14 cellular contexts compared by ENCODE assay signal in genomic region chr1:200428482-200429205, GRCh38. TPM values are rescaled to one million over a fixed set of nuclear protein-coding genes. Genes with fewer than 3 reads are reported as not detected.
A peak's percentile ranks its signal among the peaks of the same experiment; 100 is the strongest.
DNase-seq lines count a peak whose midpoint lies in the region; ATAC-seq and TF ChIP-seq lines count a peak whose summit lies in the region.
"Had no signal": no experiment of that assay in that cellular context is flagged by ENCODE, and none has a peak within 500 bp of the region (broad histone marks: within the 10 kb centered on the region; RNA-seq: fewer than 3 reads in every experiment).

No MANE protein-coding gene starts in this region.

- TF ChIP-seq CTCF in MCF 10A (IDR thresholded peaks at IDR 0.05; ENCODE audit: unreplicated experiment) (no peak), breast epithelium (IDR thresholded peaks at IDR 0.05) (no peak), PC-3 (conservative IDR thresholded peaks at IDR 0.05; ENCODE audit: low read depth, low read length) (no peak), tibial nerve (IDR thresholded peaks at IDR 0.05) (no peak)

- no peak overlapping the region for H3K4me2 ChIP-seq in PC-3 (ENCODE audit: low read length)

- 50 to 51% methylated on average over 4 of the region's 4 CpGs for WGBS in tibial nerve, 2 donors

- H3K27ac ChIP-seq in breast epithelium (no peak overlapping the region), PC-3 (ENCODE audit: low read length) (peak overlapping the region; percentile 1), tibial nerve (no peak overlapping the region)
- H3K27ac ChIP-seq: pancreas, VCaP had no signal

- H3K9me3 ChIP-seq in breast epithelium (no peaks in the 10 kb centered on the region), PC-3 (ENCODE audit: low read length) (no peaks in the 10 kb centered on the region), tibial nerve (no peaks in the 10 kb centered on the region)
- H3K9me3 ChIP-seq: mucosa of descending colon, pancreas had no signal

- intact Hi-C loops in MCF 10A (cut with micrococcal nuclease) (no loop called here), breast epithelium (cut with DNase I; ENCODE audit: low total_unique reads) (no loop called here), PC-3 (cut with micrococcal nuclease) (no loop called here)

- H3K9me3 Mint-ChIP-seq in MCF 10A (ENCODE audit: unreplicated experiment): no peaks in the 10 kb centered on the region
- H3K9me3 Mint-ChIP-seq in stimulated activated naive B cell treated with anti-CD40 and anti-IgM and Interleukin-4, amounts not matched to agents 10 μg/mL and 1 μg/mL and 100 μg/mL, for 72 hours: peaks cover 0 to 3% of the 10 kb centered on the region in 2 donors

- no peak overlapping the region for H2AFZ ChIP-seq in PC-3 (ENCODE audit: low read length)

- CTCF ChIA-PET in MCF 10A (lab: Yijun Ruan, JAX): interaction anchor here (0.6 to 1.3 kb wide), 3 partner anchors 60 to 264 kb away, joined by 3 to 7 read pairs (median 3); no protein-coding TSS in a partner anchor
- CTCF ChIA-PET in PC-3 (lab: Charles Lee): no interaction called here

- BruUV-seq in MCF 10A (replicated peaks; lab: Mats Ljungman, UMichigan): no TSS peak
- no TSS peak for BruUV-seq in PC-3 (replicated peaks; lab: Mats Ljungman, UMichigan)

- H3K27ac Mint-ChIP-seq in MCF 10A (ENCODE audit: low read depth, unreplicated experiment): peak overlapping the region; percentile 14
- no peak overlapping the region for H3K27ac Mint-ChIP-seq in stimulated activated naive B cell treated with anti-CD40 and anti-IgM and Interleukin-4, amounts not matched to agents 10 μg/mL and 1 μg/mL and 100 μg/mL, for 72 hours

- H3K9ac ChIP-seq in PC-3 (ENCODE audit: low read length): no peak overlapping the region

- no peaks in the 10 kb centered on the region for H3K36me3 Mint-ChIP-seq in MCF 10A (ENCODE audit: insufficient read depth, unreplicated experiment)
- H3K36me3 Mint-ChIP-seq in stimulated activated naive B cell treated with anti-CD40 and anti-IgM and Interleukin-4, amounts not matched to agents 10 μg/mL and 1 μg/mL and 100 μg/mL, for 72 hours: peaks cover 0 to 2% of the 10 kb centered on the region in 2 donors

- ATAC-seq in PC-3: peak; percentile 53
- ATAC-seq in stimulated activated naive B cell treated with anti-CD40 and anti-IgM and Interleukin-4, amounts not matched to agents 10 μg/mL and 1 μg/mL and 100 μg/mL, for 72 hours (replicated peaks): peak; percentile 97 to 98
- ATAC-seq: mucosa of descending colon had no signal

- TF ChIP-seq POLR2A in breast epithelium (IDR thresholded peaks at IDR 0.05) (no peak), tibial nerve (IDR thresholded peaks at IDR 0.05) (no peak)

- no peaks in the 10 kb centered on the region for H4K20me1 ChIP-seq in PC-3 (ENCODE audit: low read length)

- H3K4me3 Mint-ChIP-seq in MCF 10A (ENCODE audit: unreplicated experiment): no peak overlapping the region
- H3K4me3 Mint-ChIP-seq in stimulated activated naive B cell treated with anti-CD40 and anti-IgM and Interleukin-4, amounts not matched to agents 10 μg/mL and 1 μg/mL and 100 μg/mL, for 72 hours: peak overlapping the region in 1 of 2 donors; percentile 19

- H3F3A ChIP-seq in PC-3 (ENCODE audit: low read length, unreplicated experiment): no peaks in the 10 kb centered on the region

- H3K4me1 ChIP-seq in breast epithelium: no peaks in the 10 kb centered on the region
- H3K4me1 ChIP-seq in PC-3 (ENCODE audit: insufficient read depth, low read length): peaks cover 28% of the 10 kb centered on the region
- peaks cover 0 to 7% (median 0%) of the 10 kb centered on the region in 4 donors for H3K4me1 ChIP-seq in tibial nerve
- H3K4me1 ChIP-seq: pancreas had no signal

- no peaks in the 10 kb centered on the region for H3K27me3 Mint-ChIP-seq in MCF 10A (ENCODE audit: insufficient read depth, unreplicated experiment)
- H3K27me3 Mint-ChIP-seq in stimulated activated naive B cell treated with anti-CD40 and anti-IgM and Interleukin-4, amounts not matched to agents 10 μg/mL and 1 μg/mL and 100 μg/mL, for 72 hours: peaks cover 0 to 6% of the 10 kb centered on the region in 2 donors

- peak; percentile 42 for DNase-seq in MCF 10A (ENCODE audit: unreplicated experiment)
- DNase-seq in breast epithelium (ENCODE audit: low spot score in 2 of 2): no peak
- DNase-seq in PC-3: peak; percentile 62
- DNase-seq in dermis blood vessel endothelial cell: peak; percentile 47
- DNase-seq in stimulated activated naive B cell treated with anti-CD40 and anti-IgM and Interleukin-4, amounts not matched to agents 10 μg/mL and 1 μg/mL and 100 μg/mL, for 72 hours: no peak
- no peak for DNase-seq in NK-92 (lab: John Stamatoyannopoulos, UW; ENCODE audit: unreplicated experiment)
- no peak for DNase-seq in tibial nerve (ENCODE audit: low spot score in 2 of 2)
- DNase-seq in activated gamma-delta T cell treated with Interleukin-2 at 50 U/mL for 16 hours: no peak
- DNase-seq: DMS153, mucosa of descending colon, NCI-H1930, NCI-H774, pancreas had no signal

- no peak overlapping the region for H3K4me3 ChIP-seq in breast epithelium
- no peak overlapping the region for H3K4me3 ChIP-seq in PC-3 (ENCODE audit: low read length)
- H3K4me3 ChIP-seq in tibial nerve: no peak overlapping the region
- H3K4me3 ChIP-seq: mucosa of descending colon, pancreas had no signal

- no peak for TF ChIP-seq EP300 in tibial nerve (IDR thresholded peaks at IDR 0.05)

- POLR2A ChIA-PET in MCF 10A (lab: Yijun Ruan, JAX): interaction anchor here (0.5 to 0.8 kb wide), 2 partner anchors 10 to 56 kb away, joined by 3 to 4 read pairs; no protein-coding TSS in a partner anchor
- POLR2A ChIA-PET in PC-3 (lab: Charles Lee; ENCODE audit: unreplicated experiment): no interaction called here

- H3K36me3 ChIP-seq in breast epithelium: no peaks in the 10 kb centered on the region
- no peaks in the 10 kb centered on the region for H3K36me3 ChIP-seq in PC-3 (ENCODE audit: low read depth, low read length)
- H3K36me3 ChIP-seq in tibial nerve: no peaks in the 10 kb centered on the region
- H3K36me3 ChIP-seq: pancreas had no signal

- no peaks in the 10 kb centered on the region for H3K79me2 ChIP-seq in PC-3 (ENCODE audit: low read length)

- H3K4me1 Mint-ChIP-seq in MCF 10A (ENCODE audit: insufficient read depth, unreplicated experiment): peaks cover 6% of the 10 kb centered on the region
- H3K4me1 Mint-ChIP-seq in stimulated activated naive B cell treated with anti-CD40 and anti-IgM and Interleukin-4, amounts not matched to agents 10 μg/mL and 1 μg/mL and 100 μg/mL, for 72 hours: peaks cover 12 to 20% of the 10 kb centered on the region in 2 donors

- H3K27me3 ChIP-seq in breast epithelium (no peaks in the 10 kb centered on the region), PC-3 (ENCODE audit: low read length) (no peaks in the 10 kb centered on the region), tibial nerve (no peaks in the 10 kb centered on the region)
- H3K27me3 ChIP-seq: pancreas had no signal

- H3K9me2 ChIP-seq in PC-3 (replicated peaks; ENCODE audit: low read length): no peaks in the 10 kb centered on the region

RNA-seq across cellular contexts. Expression of gene ZNF281, which starts 18.8 kb away (rescaled TPM):
- 22.3 and 24.8 TPM in 2 replicates for total RNA-seq in MCF 10A (2022)
- total RNA-seq in breast epithelium: 10 to 100 TPM; 11.0 to 25.6 (median 16.1) TPM
- total RNA-seq in PC-3 (2014; rRNA removed): 23.3 and 26.6 TPM in 2 replicates
- 23.5 TPM in 2 replicates for total RNA-seq in dermis blood vessel endothelial cell
- total RNA-seq in tibial nerve: 10 to 100 TPM in 1 of 4 donors, 1 to 10 TPM in 3; 8.0 to 12.9 (median 8.9) TPM

Comparison
In these comparisons a context has a peak if more than half of its experiments do, and no peak if none do; other contexts are left out.
1. DNase-seq: peak in MCF 10A (single experiment), PC-3 (single experiment) and dermis blood vessel endothelial cell (single experiment); none in breast epithelium (0 of 2), stimulated activated naive B cell treated with anti-CD40 and anti-IgM and Interleukin-4, amounts not matched to agents 10 μg/mL and 1 μg/mL and 100 μg/mL, for 72 hours (single experiment), NK-92 (single experiment), tibial nerve (0 of 2) and activated gamma-delta T cell treated with Interleukin-2 at 50 U/mL for 16 hours (single experiment).